Comparison of ENCODE assay signal across 8 cellular contexts in genomic region chrX:48475774-48476577, GRCh38. TPM values are rescaled to one million over a fixed set of nuclear protein-coding genes. Genes with fewer than 3 reads are reported as not detected.
DNase-seq lines count a peak whose midpoint lies in the region; ATAC-seq and TF ChIP-seq lines count a peak whose summit lies in the region.

Gene FTSJ1, plus strand, starts transcription at chrX:48476199. Its CDS starts 1,849 bp downstream, at chrX:48478048.

- H3F3A ChIP-seq in SK-N-SH (replicated peaks; ENCODE audit: insufficient read depth), result no peaks in the 10 kb centered on the region

- H3K4me2 ChIP-seq in SK-N-SH, result peak within 1 kb of the TSS; percentile 62

- peak in 1 of 2 donors; percentile 35 for TF ChIP-seq POLR2A in gastroesophageal sphincter (IDR thresholded peaks at IDR 0.05)
- no peak for TF ChIP-seq POLR2A in suprapubic skin (IDR thresholded peaks at IDR 0.05)

- peaks cover 0 to 4% of the 10 kb centered on the region in 2 experiments; a peak in 1 of 4 replicates for H3K4me1 ChIP-seq in SK-N-SH (ENCODE audit: control insufficient read depth in 1 of 2, insufficient read depth in 2 of 2, low read depth in 1 of 2, low read length in 1 of 2)
- peaks cover 0 to 22% (median 0%) of the 10 kb centered on the region in 3 donors for H3K4me1 ChIP-seq in gastroesophageal sphincter
- H3K4me1 ChIP-seq in suprapubic skin, result peaks cover 11% of the 10 kb centered on the region

- WGBS in SK-N-SH (ENCODE audit: low lambda C conversion rate), result 29% methylated on average over 45 of the region's 75 CpGs
- 38% methylated on average over 18 of the region's 75 CpGs; no CpG with 5 or more reads in 1 of the 2 donors for WGBS in gastroesophageal sphincter (ENCODE audit: low coverage in 1 of 2), 2 donors
- 36% methylated on average over 44 of the region's 75 CpGs for WGBS in suprapubic skin

- POLR2A ChIA-PET in SK-N-SH (lab: Yijun Ruan, JAX), result no interaction called here

- DNase-seq in GM03348 (ENCODE audit: low spot score) (peak; percentile 89), HFF-Myc (ENCODE audit: extremely low read depth, low read depth) (peak; percentile 65), NAMALWA (ENCODE audit: low spot score) (peak; percentile 92), SK-N-SH (peak; percentile 84), nucleus accumbens (lab: John Stamatoyannopoulos, UW) (peak; percentile 4 to 95 (median 82)), suprapubic skin (ENCODE audit: low spot score in 2 of 2) (peak; percentile 91 to 93)
- DNase-seq in activated naive CD4-positive, alpha-beta T cell treated with anti-CD3 and anti-CD28 coated beads, Interleukin-2, amount 50 U/mL, for 16 hours, result peak; percentile 89

- H3K79me2 ChIP-seq in SK-N-SH (ENCODE audit: insufficient read depth), result peaks cover 32% of the 10 kb centered on the region

- peak within 1 kb of the TSS; percentile 88 for H2AFZ ChIP-seq in SK-N-SH (ENCODE audit: low read depth)

- H3K9me3 ChIP-seq in SK-N-SH (no peaks in the 10 kb centered on the region), gastroesophageal sphincter (no peaks in the 10 kb centered on the region), suprapubic skin (no peaks in the 10 kb centered on the region)

- H3K27ac ChIP-seq in SK-N-SH (ENCODE audit: low read depth in 2 of 2, low read length in 1 of 2), result peak within 1 kb of the TSS; percentile 32 to 60; a peak in 3 of 4 replicates
- peak within 1 kb of the TSS; percentile 75 to 89 (median 83) for H3K27ac ChIP-seq in gastroesophageal sphincter
- H3K27ac ChIP-seq in suprapubic skin, result peak within 1 kb of the TSS; percentile 67

- no peak for TF ChIP-seq CTCF in HFF-Myc (IDR thresholded peaks at IDR 0.05; ENCODE audit: low read depth, low read length, missing control alignments)
- no peak for TF ChIP-seq CTCF in SK-N-SH (IDR thresholded peaks at IDR 0.05)
- TF ChIP-seq CTCF in gastroesophageal sphincter (IDR thresholded peaks at IDR 0.05), result no peak
- TF ChIP-seq CTCF in suprapubic skin (IDR thresholded peaks at IDR 0.05), result no peak

- H3K9ac ChIP-seq in SK-N-SH, result peak within 1 kb of the TSS; percentile 85

- no peak for TF ChIP-seq RAD21 in SK-N-SH (IDR thresholded peaks at IDR 0.05; ENCODE audit: low read length)

- H3K9me2 ChIP-seq in SK-N-SH, result no peaks in the 10 kb centered on the region

- no peak for TF ChIP-seq EP300 in SK-N-SH (IDR thresholded peaks at IDR 0.05; ENCODE audit: borderline replicate concordance in 1 of 2, low read depth in 1 of 2, low read length in 1 of 2)
- no peak for TF ChIP-seq EP300 in gastroesophageal sphincter (IDR thresholded peaks at IDR 0.05)
- no peak for TF ChIP-seq EP300 in suprapubic skin (IDR thresholded peaks at IDR 0.05)

- peak; percentile 96 for ATAC-seq in gastroesophageal sphincter

- peaks cover 3% of the 10 kb centered on the region; the same call in 1 of the 2 replicates for H4K20me1 ChIP-seq in SK-N-SH (ENCODE audit: insufficient read depth)

- H3K36me3 ChIP-seq in SK-N-SH (replicated peaks in 1 of 2; ENCODE audit: control insufficient read depth in 1 of 2, insufficient read depth in 2 of 2, low read length in 1 of 2), result no peaks in the 10 kb centered on the region
- H3K36me3 ChIP-seq in gastroesophageal sphincter, result peaks cover 0 to 20% of the 10 kb centered on the region in 2 donors
- peaks cover 6% of the 10 kb centered on the region for H3K36me3 ChIP-seq in suprapubic skin

- CTCF ChIA-PET in SK-N-SH (lab: Yijun Ruan, JAX), result interaction anchor here (0.5 kb wide), 1 partner anchor 258 kb away, joined by 3 read pairs; no protein-coding TSS in a partner anchor

- peak within 1 kb of the TSS; percentile 75 for H3K4me3 ChIP-seq in HFF-Myc (replicated peaks; ENCODE audit: low read depth, low read length)
- peak within 1 kb of the TSS; percentile 70 to 82 for H3K4me3 ChIP-seq in SK-N-SH (ENCODE audit: low read depth in 2 of 2, low read length in 1 of 2)
- peak within 1 kb of the TSS; percentile 70 to 81 for H3K4me3 ChIP-seq in gastroesophageal sphincter
- peak within 1 kb of the TSS; percentile 70 for H3K4me3 ChIP-seq in suprapubic skin

- H3K27me3 ChIP-seq in SK-N-SH (ENCODE audit: insufficient read depth) (no peaks in the 10 kb centered on the region; the same call in 1 of the 2 replicates), gastroesophageal sphincter (no peaks in the 10 kb centered on the region), suprapubic skin (no peaks in the 10 kb centered on the region)

TF ChIP-seq in SK-N-SH, 30 proteins besides CTCF, POLR2A, EP300 and RAD21:
- TF ChIP-seq NFIC (IDR thresholded peaks at IDR 0.05; ENCODE audit: borderline replicate concordance), result no peak
- peak; percentile 93 for TF ChIP-seq YY1 (IDR thresholded peaks at IDR 0.05; ENCODE audit: low read depth)
- TF ChIP-seq SIN3A (IDR thresholded peaks at IDR 0.05; ENCODE audit: borderline replicate concordance, low read depth, low read length), result peak; percentile 40; the same call in 1 of the 2 replicates
- peak; percentile 61; the same call in 1 of the 2 replicates for TF ChIP-seq RFX5 (IDR thresholded peaks at IDR 0.05; ENCODE audit: low read length)
- peak; percentile 14 for TF ChIP-seq CHD2 (IDR thresholded peaks at IDR 0.05; ENCODE audit: low read length, partially characterized antibody)
- no peak for TF ChIP-seq TEAD4 (IDR thresholded peaks at IDR 0.05; ENCODE audit: borderline replicate concordance, insufficient read depth)
- TF ChIP-seq RCOR1 (IDR thresholded peaks at IDR 0.05; ENCODE audit: low read length), result no peak
- TF ChIP-seq FOXM1 (IDR thresholded peaks at IDR 0.05; ENCODE audit: low read depth), result no peak
- TF ChIP-seq MXI1 (IDR thresholded peaks at IDR 0.05; ENCODE audit: low read depth, low read length), result peak; percentile 95
- peak; percentile 58 for TF ChIP-seq GABPA (IDR thresholded peaks at IDR 0.05; ENCODE audit: low read depth)
- peak; percentile 46; the same call in 1 of the 2 replicates for TF ChIP-seq NRF1 (IDR thresholded peaks at IDR 0.05; ENCODE audit: low read depth, low read length)
- no peak for TF ChIP-seq MEF2A (IDR thresholded peaks at IDR 0.05; ENCODE audit: borderline replicate concordance, low read depth)
- TF ChIP-seq MAX (IDR thresholded peaks at IDR 0.05; ENCODE audit: low read depth), result peak; percentile 28; the same call in 1 of the 2 replicates
- TF ChIP-seq SMC3 (IDR thresholded peaks at IDR 0.05; ENCODE audit: low read depth, low read length), result no peak

RNA-seq across cellular contexts. Expression of gene FTSJ1, which starts in this region (rescaled TPM):
- polyA plus RNA-seq in SK-N-SH (2012; rRNA removed), result 31.5 and 34.1 TPM in 2 replicates
- 18.6 and 27.1 TPM in 2 replicates for polyA plus RNA-seq in SK-N-SH (2012; cell fraction: cytosol; rRNA removed)
- 59.8 and 65.3 TPM in 2 replicates for polyA plus RNA-seq in SK-N-SH (2012; cell fraction: nucleus; rRNA removed)
- total RNA-seq in gastroesophageal sphincter, result 10 to 100 TPM; 31.1 to 43.0 (median 38.9) TPM
- 10 to 100 TPM; 27.8 to 54.3 (median 47.9) TPM for total RNA-seq in suprapubic skin

Comparison
In these comparisons a context has a peak if more than half of its experiments do, and no peak if none do; other contexts are left out.
1. Peak in every context shown above with its lines: DNase-seq, ATAC-seq, H3K4me3 ChIP-seq and H3K27ac ChIP-seq.